ENCODE assay signal across 9 cellular contexts in genomic region chr20:58647814-58648501, GRCh38. TPM values are rescaled to one million over a fixed set of nuclear protein-coding genes. Genes with fewer than 3 reads are reported as not detected.
DNase-seq lines count a peak whose midpoint lies in the region; TF ChIP-seq lines count a peak whose summit lies in the region.
"Had no signal": no experiment of that assay in that cellular context is flagged by ENCODE, and none has a peak within 500 bp of the region (broad histone marks: within the 10 kb centered on the region; RNA-seq: fewer than 3 reads in every experiment).

No MANE protein-coding gene starts in this region.

- TF ChIP-seq CTCF in transverse colon (IDR thresholded peaks at IDR 0.05), result no peak

- H3K4me3 ChIP-seq in transverse colon, result no peak overlapping the region

- intact Hi-C loops in transverse colon (cut with DNase I; ENCODE audit: low total_unique reads), result no loop called here

- peak; percentile 20 for DNase-seq in HCEC 1CT
- DNase-seq in astrocyte of the hippocampus (ENCODE audit: low read depth, low spot score), result peak; percentile 88
- DNase-seq in medulla oblongata (ENCODE audit: extremely low spot score), result peak; percentile 74
- DNase-seq in transverse colon, result no peak
- no peak for DNase-seq in NCI-H2227 treated with DMSO at 0.1 percent for 48 hours (lab: John Stamatoyannopoulos, UW)
- DNase-seq in DMS79 (lab: John Stamatoyannopoulos, UW), result no peak
- DNase-seq in SIG-M5 treated with dmso at 0.1 percent for 504 hours (lab: John Stamatoyannopoulos, UW; ENCODE audit: unreplicated experiment), result no peak
- DNase-seq: immature natural killer cell, NCI-H1417 treated with DMSO at 0.1 percent for 48 hours had no signal

- no peaks in the 10 kb centered on the region for H3K9me3 ChIP-seq in transverse colon

- peaks cover 0 to 15% (median 9%) of the 10 kb centered on the region in 4 donors for H3K4me1 ChIP-seq in transverse colon

- in situ Hi-C loops in transverse colon (cut with MboI; ENCODE audit: low pct_ligation_motif_present in 1 of 4, low pct_unique_long_range_greater_than_20kb in 1 of 4, low sequenced_read_pairs in 3 of 4), result no loop called here

- peak overlapping the region in 3 of 4 donors; percentile 60 to 78 (median 64) for H3K27ac ChIP-seq in transverse colon

- H3K36me3 ChIP-seq in transverse colon, result no peaks in the 10 kb centered on the region

- no peaks in the 10 kb centered on the region for H3K27me3 ChIP-seq in transverse colon

- TF ChIP-seq EP300 in transverse colon (IDR thresholded peaks at IDR 0.05; ENCODE audit: low read depth), result no peak

- 76 to 77% methylated on average over 6 to 10 of the region's 12 CpGs for WGBS in transverse colon (ENCODE audit: low coverage in 1 of 2), 2 donors

- no peak for TF ChIP-seq POLR2A in transverse colon (IDR thresholded peaks at IDR 0.05)

RNA-seq across cellular contexts. Expression of gene STX16, which starts 3.1 kb away (rescaled TPM):
- 100 to 1,000 TPM in 1 of 4 donors, 10 to 100 TPM in 3; 52.3 to 146 (median 77.0) TPM for total RNA-seq in transverse colon

RNA-seq across cellular contexts. Expression of gene NPEPL1, which starts 44.6 kb away (rescaled TPM):
- 100 to 1,000 TPM in 1 of 4 donors, 10 to 100 TPM in 3; 33.3 to 109 (median 66.9) TPM for total RNA-seq in transverse colon

Comparison
In these comparisons a context has a peak if more than half of its experiments do, and no peak if none do; other contexts are left out.
1. DNase-seq: peak in HCEC 1CT (single experiment), astrocyte of the hippocampus (single experiment) and medulla oblongata (single experiment); none in transverse colon (single experiment), NCI-H2227 treated with DMSO at 0.1 percent for 48 hours (single experiment), DMS79 (single experiment) and SIG-M5 treated with dmso at 0.1 percent for 504 hours (single experiment).